In genomic region chr16:727291-727977, GRCh38 we compare ENCODE assay signal across 8 cellular contexts. TPM values are rescaled to one million over a fixed set of nuclear protein-coding genes. Genes with fewer than 3 reads are reported as not detected.
DNase-seq lines count a peak whose midpoint lies in the region; TF ChIP-seq lines count a peak whose summit lies in the region.

No MANE protein-coding gene starts in this region.

- TF ChIP-seq EP300 in ovary (IDR thresholded peaks at IDR 0.05), result no peak

- DNase-seq in activated gamma-delta T cell treated with Interleukin-2 at 50 U/mL for 16 hours, result peak; percentile 41
- no peak for DNase-seq in activated gamma-delta T cell (lab: John Stamatoyannopoulos, UW)
- DNase-seq in SJCRH30, result peak; percentile 44 to 47
- DNase-seq in epithelial cell of prostate (ENCODE audit: low read depth, low spot score), result no peak
- no peak for DNase-seq in ovary
- no peak for DNase-seq in NCI-H524 (lab: John Stamatoyannopoulos, UW)
- DNase-seq in GF-D8 (lab: John Stamatoyannopoulos, UW), result no peak
- DNase-seq in posterior vena cava (ENCODE audit: low spot score), result no peak

- WGBS in ovary, 3 donors, result 0 to 2% (median 1%) methylated on average over 28 to 61 of the region's 61 CpGs

- H3K36me3 ChIP-seq in SJCRH30 (no peaks in the 10 kb centered on the region), ovary (no peaks in the 10 kb centered on the region)

- H3K4me3 ChIP-seq in SJCRH30 (peak overlapping the region; percentile 70), ovary (peak overlapping the region; percentile 32)

- no peak for TF ChIP-seq POLR2A in ovary (IDR thresholded peaks at IDR 0.05)

- no peak for TF ChIP-seq CTCF in ovary (IDR thresholded peaks at IDR 0.05)

- intact Hi-C loops in ovary (cut with DNase I) (no loop called here), posterior vena cava (cut with DNase I) (no loop called here)

- H3K27me3 ChIP-seq in SJCRH30 (no peaks in the 10 kb centered on the region), ovary (peaks cover 15% of the 10 kb centered on the region)

- peak overlapping the region; percentile 41 for H3K27ac ChIP-seq in SJCRH30
- H3K27ac ChIP-seq in epithelial cell of prostate, result peak overlapping the region; percentile 45
- no peak overlapping the region for H3K27ac ChIP-seq in ovary

- H3K4me1 ChIP-seq in SJCRH30, result peaks cover 9% of the 10 kb centered on the region
- peaks cover 9% of the 10 kb centered on the region for H3K4me1 ChIP-seq in ovary (ENCODE audit: insufficient read depth)

- H3K9me3 ChIP-seq in SJCRH30 (replicated peaks) (no peaks in the 10 kb centered on the region), ovary (no peaks in the 10 kb centered on the region)

RNA-seq across cellular contexts. Expression of gene HAGHL, which starts 0.5 kb away (rescaled TPM):
- total RNA-seq in SJCRH30 (2014; rRNA removed; shearing (Covaris generic)), result 6.0 and 8.9 TPM in 2 replicates
- total RNA-seq in ovary (10 to 100 TPM in 1 of 7 donors, 1 to 10 TPM in 6; 2.6 to 25.7 (median 3.6) TPM), posterior vena cava (1 to 10 TPM; 3.6 to 4.1 TPM)
- polyA plus RNA-seq in ovary, result 1 to 10 TPM in 1 of 2 donors, not detected in 1; 2.6 TPM

RNA-seq across cellular contexts. Expression of gene CCDC78, which starts 1.2 kb away (rescaled TPM):
- 4.5 and 5.0 TPM in 2 replicates for total RNA-seq in SJCRH30 (2014; rRNA removed; shearing (Covaris generic))
- total RNA-seq in ovary, result 10 to 100 TPM in 1 of 7 donors, 1 to 10 TPM in 4, under 1 TPM in 1, not detected in 1; 0.40 to 44.3 (median 4.7) TPM
- under 1 TPM in 1 of 2 donors, not detected in 1; 0.41 TPM for polyA plus RNA-seq in ovary
- total RNA-seq in posterior vena cava, result 1 to 10 TPM in 1 of 2 donors, under 1 TPM in 1; 0.52 to 1.0 TPM

RNA-seq across cellular contexts. Expression of gene ANTKMT, which starts 6.5 kb away (rescaled TPM):
- 11.4 and 11.7 TPM in 2 replicates for total RNA-seq in SJCRH30 (2014; rRNA removed; shearing (Covaris generic))
- 10 to 100 TPM; 15.9 to 43.9 (median 26.0) TPM for total RNA-seq in ovary
- 10 to 100 TPM in 1 of 2 donors, not detected in 1; 13.2 TPM for polyA plus RNA-seq in ovary
- 10 to 100 TPM; 20.0 to 25.5 TPM for total RNA-seq in posterior vena cava

RNA-seq across cellular contexts. Expression of gene METRN, which starts 12.5 kb away (rescaled TPM):
- total RNA-seq in SJCRH30 (2014; rRNA removed; shearing (Covaris generic)), result 61.7 and 77.6 TPM in 2 replicates
- total RNA-seq in ovary, result 10 to 100 TPM in 5 of 7 donors, 1 to 10 TPM in 2; 4.0 to 57.1 (median 15.7) TPM
- polyA plus RNA-seq in ovary, result 1 to 10 TPM in 1 of 2 donors, under 1 TPM in 1; 0.40 to 5.6 TPM
- 10 to 100 TPM; 21.6 to 24.9 TPM for total RNA-seq in posterior vena cava

RNA-seq across cellular contexts. Expression of gene CIAO3, which starts 13.4 kb away (rescaled TPM):
- 30.2 and 31.5 TPM in 2 replicates for total RNA-seq in SJCRH30 (2014; rRNA removed; shearing (Covaris generic))
- total RNA-seq in ovary (10 to 100 TPM; 20.8 to 32.5 (median 22.2) TPM), posterior vena cava (10 to 100 TPM; 18.2 to 18.6 TPM)
- 10 to 100 TPM in 1 of 2 donors, 1 to 10 TPM in 1; 8.5 to 18.0 TPM for polyA plus RNA-seq in ovary

Comparison
In these comparisons a context has a peak if more than half of its experiments do, and no peak if none do; other contexts are left out.
1. DNase-seq: peak in activated gamma-delta T cell treated with Interleukin-2 at 50 U/mL for 16 hours (single experiment) and SJCRH30 (2 of 2); none in activated gamma-delta T cell (single experiment), epithelial cell of prostate (single experiment), ovary (0 of 5), NCI-H524 (0 of 2), GF-D8 (single experiment) and posterior vena cava (single experiment).
2. H3K27ac ChIP-seq: peak in SJCRH30 (single experiment) and epithelial cell of prostate (single experiment); none in ovary (0 of 2).